Comparison of ENCODE assay signal across 28 cellular contexts in genomic region chrX:55335296-55335695, GRCh38.
"Had no signal": no experiment of that assay in that cellular context is flagged by ENCODE, and none has a peak within 500 bp of the region (broad histone marks: within the 10 kb centered on the region; RNA-seq: fewer than 3 reads in every experiment).

No MANE protein-coding gene starts in this region.

- H3K9me3 Mint-ChIP-seq: stimulated activated naive B cell treated with anti-CD40 and anti-IgM and Interleukin-4, amounts not matched to agents 10 μg/mL and 1 μg/mL and 100 μg/mL, for 72 hours had no signal

- H3K27ac Mint-ChIP-seq: nephron; stimulated activated naive B cell treated with anti-CD40 and anti-IgM and Interleukin-4, amounts not matched to agents 10 μg/mL and 1 μg/mL and 100 μg/mL, for 72 hours had no signal

- H3K4me3 Mint-ChIP-seq: nephron; neural crest cell; stimulated activated naive B cell treated with anti-CD40 and anti-IgM and Interleukin-4, amounts not matched to agents 10 μg/mL and 1 μg/mL and 100 μg/mL, for 72 hours had no signal

- H3K9me3 ChIP-seq: left lung, lower lobe of right lung, pancreas, prostate gland, stomach, testis, thyroid gland, transverse colon, upper lobe of left lung had no signal

- DNase-seq: hippocampal formation; kidney glomerular epithelial cell; left cardiac atrium; left lung; lower lobe of right lung; mammary epithelial cell; mesenchymal stem cell; nucleus accumbens; pancreas; posterior cingulate gyrus; retina; right cardiac atrium; stimulated activated CD4-positive, alpha-beta T cell treated with anti-CD3 and anti-CD28 coated beads, Interleukin-12 subunit alpha, Interleukin-12 subunit beta, amount 100 ng/mL, for 4 hours; stimulated activated CD4-positive, alpha-beta T cell treated with anti-CD3 and anti-CD28 coated beads, Interleukin-15, amount 100 ng/mL, for 24 hours; stimulated activated CD4-positive, alpha-beta T cell treated with anti-CD3 and anti-CD28 coated beads, Interleukin-2, amount 100 ng/mL, for 24 hours; stimulated activated CD4-positive, alpha-beta T cell treated with anti-CD3 and anti-CD28 coated beads, Interleukin-4, amount 100 ng/mL, for 1 hour; stimulated activated naive B cell treated with anti-CD40 and anti-IgM and Interleukin-4, amounts not matched to agents 10 μg/mL and 1 μg/mL and 100 μg/mL, for 72 hours; stimulated activated naive CD8-positive, alpha-beta T cell treated with anti-CD3 and anti-CD28 coated beads, Interleukin-15, Interleukin-2, amounts not matched to agents 100 U/mL and 50 U/mL, for 24 hours; stomach; testis; thyroid gland; transverse colon; upper lobe of left lung had no signal

- H3K36me3 Mint-ChIP-seq: stimulated activated naive B cell treated with anti-CD40 and anti-IgM and Interleukin-4, amounts not matched to agents 10 μg/mL and 1 μg/mL and 100 μg/mL, for 72 hours had no signal

- H3K27me3 ChIP-seq: left lung, stomach, testis, thyroid gland, transverse colon, upper lobe of left lung had no signal

- ATAC-seq: left cardiac atrium; left lung; lower lobe of right lung; pancreas; right cardiac atrium; sciatic nerve; stimulated activated naive B cell treated with anti-CD40 and anti-IgM and Interleukin-4, amounts not matched to agents 10 μg/mL and 1 μg/mL and 100 μg/mL, for 72 hours; stimulated activated naive CD8-positive, alpha-beta T cell treated with anti-CD3 and anti-CD28 coated beads, Interleukin-15, Interleukin-2, amounts not matched to agents 100 U/mL and 50 U/mL, for 24 hours had no signal

- H3K27ac ChIP-seq: left lung, lower lobe of right lung, pancreas, prostate gland, skin epidermis, stomach, testis, thyroid gland, transverse colon, upper lobe of left lung had no signal

- H3K4me1 Mint-ChIP-seq: nephron; neural crest cell; stimulated activated naive B cell treated with anti-CD40 and anti-IgM and Interleukin-4, amounts not matched to agents 10 μg/mL and 1 μg/mL and 100 μg/mL, for 72 hours had no signal
